9 cellular contexts compared by ENCODE assay signal in the genomic region with DNA sequence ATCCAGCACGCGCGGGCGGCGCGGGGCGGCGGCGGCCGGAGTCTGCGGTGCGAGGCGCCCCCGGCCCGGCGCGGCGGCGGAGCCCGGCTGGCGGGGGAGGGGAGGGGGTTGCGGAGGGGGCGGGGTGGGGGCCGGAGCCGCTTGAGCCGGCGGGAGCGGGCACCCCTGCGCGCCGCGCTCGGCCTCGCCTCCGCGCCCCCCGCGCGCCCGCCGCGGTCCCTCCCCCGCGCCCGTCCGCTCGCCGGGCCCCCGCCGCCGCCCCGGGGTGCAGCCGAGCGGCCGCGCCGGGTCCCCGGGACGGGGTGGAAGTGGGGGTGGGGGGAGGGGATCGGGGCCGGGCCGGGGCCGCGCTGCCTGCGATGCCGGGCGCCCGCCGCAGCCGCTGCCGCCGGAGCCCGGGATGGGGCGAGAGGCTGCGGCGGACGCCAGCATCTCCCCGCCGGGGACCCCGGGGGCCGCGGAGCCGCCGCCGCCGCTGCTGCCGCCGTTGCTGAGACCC. TPM values are rescaled to one million over a fixed set of nuclear protein-coding genes. Genes with fewer than 3 reads are reported as not detected.
A peak's percentile ranks its signal among the peaks of the same experiment; 100 is the strongest.
DNase-seq lines count a peak whose midpoint lies in the region; ATAC-seq and TF ChIP-seq lines count a peak whose summit lies in the region.
"Had no signal": no experiment of that assay in that cellular context is flagged by ENCODE, and none has a peak within 500 bp of the region (broad histone marks: within the 10 kb centered on the region; RNA-seq: fewer than 3 reads in every experiment).

No MANE protein-coding gene starts in this region.

- no peak for TF ChIP-seq CTCF in GM12865 (IDR thresholded peaks at IDR 0.05; ENCODE audit: insufficient read depth, low read depth, low read length, missing control alignments)
- TF ChIP-seq CTCF in RWPE2 (IDR thresholded peaks at IDR 0.05; ENCODE audit: poor library complexity, severe bottlenecking) = no peak

- no peaks in the 10 kb centered on the region for H3K9me3 ChIP-seq in RWPE2 (ENCODE audit: severe bottlenecking)

- no peaks in the 10 kb centered on the region for H3K4me1 ChIP-seq in RWPE2 (ENCODE audit: insufficient read depth, poor library complexity, severe bottlenecking)

- no peak for DNase-seq in GM12865 (ENCODE audit: low read depth)
- DNase-seq in RWPE2 (ENCODE audit: low spot score) = no peak
- no peak for DNase-seq in stimulated activated naive CD8-positive, alpha-beta T cell treated with anti-CD3 and anti-CD28 coated beads, Interleukin-15, amount 100 ng/mL, for 72 hours
- DNase-seq in sciatic nerve (ENCODE audit: low spot score) = no peak
- no peak for DNase-seq in SK-N-DZ (ENCODE audit: low spot score)
- DNase-seq in NCI-H1694 treated with DMSO at 0.1 percent for 48 hours (lab: John Stamatoyannopoulos, UW) = no peak

- peaks cover 40% of the 10 kb centered on the region for H3K27me3 ChIP-seq in RWPE2 (ENCODE audit: insufficient read depth, poor library complexity, severe bottlenecking)

- no peak overlapping the region for H3K27ac Mint-ChIP-seq in stimulated activated naive CD8-positive, alpha-beta T cell treated with anti-CD3 and anti-CD28 coated beads, Interleukin-15, amount 100 ng/mL, for 72 hours

- H3K4me1 Mint-ChIP-seq in stimulated activated naive CD8-positive, alpha-beta T cell treated with anti-CD3 and anti-CD28 coated beads, Interleukin-15, amount 100 ng/mL, for 72 hours = peaks cover 37% of the 10 kb centered on the region

- H3K4me3 ChIP-seq in GM12865 (ENCODE audit: low read depth, low read length) (peak overlapping the region; percentile 79; the same call in 1 of the 2 replicates), RWPE2 (ENCODE audit: severe bottlenecking) (peak overlapping the region; percentile 11), iPS-11a (ENCODE audit: low read depth, low read length) (peak overlapping the region; percentile 33)

- ATAC-seq in RWPE2 (ENCODE audit: low read depth) (no peak), sciatic nerve (no peak), HG02798 (IDR thresholded peaks at IDR 0.05; ENCODE audit: poor library complexity, unreplicated experiment) (no peak)
- peak; percentile 21 for ATAC-seq in stimulated activated naive CD8-positive, alpha-beta T cell treated with anti-CD3 and anti-CD28 coated beads, Interleukin-15, amount 100 ng/mL, for 72 hours

- H3K9me3 Mint-ChIP-seq in stimulated activated naive CD8-positive, alpha-beta T cell treated with anti-CD3 and anti-CD28 coated beads, Interleukin-15, amount 100 ng/mL, for 72 hours = peaks cover 0 to 10% of the 10 kb centered on the region in 2 donors

- H3K27me3 Mint-ChIP-seq in stimulated activated naive CD8-positive, alpha-beta T cell treated with anti-CD3 and anti-CD28 coated beads, Interleukin-15, amount 100 ng/mL, for 72 hours = peaks cover 51% of the 10 kb centered on the region

- peak overlapping the region in 1 of 2 donors; percentile 27 for H3K4me3 Mint-ChIP-seq in stimulated activated naive CD8-positive, alpha-beta T cell treated with anti-CD3 and anti-CD28 coated beads, Interleukin-15, amount 100 ng/mL, for 72 hours

- intact Hi-C loops in sciatic nerve (cut with DNase I) = no loop called here

- H3K27ac ChIP-seq in RWPE2 (ENCODE audit: poor library complexity, severe bottlenecking) = no peak overlapping the region

- no peaks in the 10 kb centered on the region for H3K36me3 ChIP-seq in RWPE2 (ENCODE audit: low read depth)

RNA-seq across cellular contexts. Expression of gene MGAT3, which starts 0.3 kb away (rescaled TPM):
- 56.5 TPM for total RNA-seq in sciatic nerve
- 15.0 and 16.0 TPM in 2 replicates for polyA plus RNA-seq in SK-N-DZ (2014; cell fraction: cytosol; rRNA removed)
- polyA plus RNA-seq in SK-N-DZ (2014; cell fraction: nucleus; rRNA removed) = 9.4 and 13.3 TPM in 2 replicates
- total RNA-seq: dermis microvascular lymphatic vessel endothelial cell had no signal

RNA-seq across cellular contexts. Expression of gene MIEF1, which starts 45.0 kb away (rescaled TPM):
- 19.0 TPM for total RNA-seq in sciatic nerve
- 30.9 and 38.7 TPM in 2 replicates for polyA plus RNA-seq in SK-N-DZ (2014; cell fraction: cytosol; rRNA removed)
- 13.4 and 15.8 TPM in 2 replicates for polyA plus RNA-seq in SK-N-DZ (2014; cell fraction: nucleus; rRNA removed)

RNA-seq across cellular contexts. Expression of gene TAB1, which starts 57.5 kb away (rescaled TPM):
- 42.0 TPM for total RNA-seq in sciatic nerve
- 35.3 and 43.1 TPM in 2 replicates for polyA plus RNA-seq in SK-N-DZ (2014; cell fraction: cytosol; rRNA removed)
- polyA plus RNA-seq in SK-N-DZ (2014; cell fraction: nucleus; rRNA removed) = 33.8 and 36.2 TPM in 2 replicates

Comparison
In these comparisons a context has a peak if more than half of its experiments do, and no peak if none do; other contexts are left out.
1. H3K4me3 ChIP-seq: peak in every context shown above with its lines; median percentile 79 in GM12865; 33 in iPS-11a; 11 in RWPE2.